Comparison of ENCODE assay signal across 7 cellular contexts in the genomic region with DNA sequence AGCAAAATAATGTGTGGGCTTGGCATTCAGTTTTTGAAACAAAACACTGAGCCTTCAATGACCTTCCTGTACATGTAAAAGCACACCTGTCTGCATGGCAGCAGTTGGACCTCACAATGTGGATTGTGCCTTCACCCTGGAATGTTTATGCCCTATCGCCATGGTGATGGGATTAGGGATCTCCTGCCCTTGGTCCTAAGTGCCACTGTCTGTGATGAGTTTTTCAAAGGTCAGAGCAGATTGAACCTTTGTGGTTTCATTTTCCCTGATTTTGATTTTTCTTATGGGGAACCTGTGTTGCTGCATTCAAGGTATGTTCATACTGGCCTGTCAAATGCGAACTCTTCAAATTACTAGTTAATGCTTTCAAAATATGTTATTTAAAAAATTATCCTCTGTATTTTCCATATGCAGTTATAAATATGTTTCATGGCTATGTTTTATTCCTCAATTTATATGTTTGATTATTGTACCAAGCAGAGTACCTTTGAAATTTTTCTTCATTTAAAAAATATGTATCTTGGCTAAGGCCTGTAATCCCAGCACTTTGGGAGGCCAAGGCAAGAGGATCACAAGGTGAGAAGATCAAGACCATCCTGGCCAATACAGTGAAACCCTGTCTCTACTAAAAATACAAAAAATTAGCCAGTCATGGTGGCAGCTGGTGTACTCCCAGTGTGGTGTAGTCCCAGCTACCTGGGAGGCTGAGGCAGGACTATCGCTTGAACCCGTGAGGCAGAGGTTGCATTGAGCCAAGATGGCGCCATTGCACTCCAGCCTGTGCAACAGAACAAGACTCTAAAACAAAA.
A peak's percentile ranks its signal among the peaks of the same experiment; 100 is the strongest.
DNase-seq lines count a peak whose midpoint lies in the region; ATAC-seq and TF ChIP-seq lines count a peak whose summit lies in the region.
"Not testable (repeated sequence)": the region's sequence is repeated elsewhere in the genome, so short reads cannot be mapped to it uniquely, and the experiment has no call there.

No MANE protein-coding gene starts in this region.

- DNase-seq in HFF-Myc (ENCODE audit: extremely low read depth, low read depth) (peak; percentile 0), SJSA1 (ENCODE audit: low read depth in 1 of 2, low spot score in 2 of 2) (peak; percentile 23 to 49), body of pancreas (peak in 3 of 4 donors; percentile 16 to 51 (median 43)), iPS DF 19.7 (ENCODE audit: low read depth, low spot score) (peak; percentile 2), posterior cingulate gyrus (peak in 6 of 10 donors; percentile 9 to 93 (median 42))

- 58 to 62% methylated on average over 5 of the region's 5 CpGs for WGBS in body of pancreas, 2 donors

- not testable (repeated sequence) for TF ChIP-seq POLR2A in body of pancreas (IDR thresholded peaks at IDR 0.05)

- not testable (repeated sequence) for H3K4me1 ChIP-seq in SJSA1 (replicated peaks); body of pancreas

- H3K27ac ChIP-seq in SJSA1, body of pancreas: not testable (repeated sequence)

- intact Hi-C loops in body of pancreas (cut with DNase I); posterior cingulate gyrus (cut with DNase I): not testable (repeated sequence)

- not testable (repeated sequence) for H3K4me3 ChIP-seq in HFF-Myc (replicated peaks; ENCODE audit: low read depth, low read length); SJSA1; body of pancreas

- H3K9me3 ChIP-seq in SJSA1 (replicated peaks); body of pancreas: not testable (repeated sequence)

- not testable (repeated sequence) for H3K36me3 ChIP-seq in SJSA1; body of pancreas (replicated peaks in 1 of 2; ENCODE audit: insufficient read depth in 1 of 2, low read depth in 2 of 2)

- ATAC-seq in GM19023 (IDR thresholded peaks at IDR 0.05; ENCODE audit: unreplicated experiment) (peak; percentile 72), HG03354 (IDR thresholded peaks at IDR 0.05; ENCODE audit: poor library complexity, severe bottlenecking, unreplicated experiment) (peak; percentile 76), body of pancreas (peak; percentile 82)

- H3K27me3 ChIP-seq in SJSA1 (replicated peaks); body of pancreas: not testable (repeated sequence)

- not testable (repeated sequence) for TF ChIP-seq CTCF in HFF-Myc (IDR thresholded peaks at IDR 0.05; ENCODE audit: low read depth, low read length, missing control alignments); body of pancreas (IDR thresholded peaks at IDR 0.05)
